Comparison of ENCODE assay signal across 1 cellular context in the genomic region with DNA sequence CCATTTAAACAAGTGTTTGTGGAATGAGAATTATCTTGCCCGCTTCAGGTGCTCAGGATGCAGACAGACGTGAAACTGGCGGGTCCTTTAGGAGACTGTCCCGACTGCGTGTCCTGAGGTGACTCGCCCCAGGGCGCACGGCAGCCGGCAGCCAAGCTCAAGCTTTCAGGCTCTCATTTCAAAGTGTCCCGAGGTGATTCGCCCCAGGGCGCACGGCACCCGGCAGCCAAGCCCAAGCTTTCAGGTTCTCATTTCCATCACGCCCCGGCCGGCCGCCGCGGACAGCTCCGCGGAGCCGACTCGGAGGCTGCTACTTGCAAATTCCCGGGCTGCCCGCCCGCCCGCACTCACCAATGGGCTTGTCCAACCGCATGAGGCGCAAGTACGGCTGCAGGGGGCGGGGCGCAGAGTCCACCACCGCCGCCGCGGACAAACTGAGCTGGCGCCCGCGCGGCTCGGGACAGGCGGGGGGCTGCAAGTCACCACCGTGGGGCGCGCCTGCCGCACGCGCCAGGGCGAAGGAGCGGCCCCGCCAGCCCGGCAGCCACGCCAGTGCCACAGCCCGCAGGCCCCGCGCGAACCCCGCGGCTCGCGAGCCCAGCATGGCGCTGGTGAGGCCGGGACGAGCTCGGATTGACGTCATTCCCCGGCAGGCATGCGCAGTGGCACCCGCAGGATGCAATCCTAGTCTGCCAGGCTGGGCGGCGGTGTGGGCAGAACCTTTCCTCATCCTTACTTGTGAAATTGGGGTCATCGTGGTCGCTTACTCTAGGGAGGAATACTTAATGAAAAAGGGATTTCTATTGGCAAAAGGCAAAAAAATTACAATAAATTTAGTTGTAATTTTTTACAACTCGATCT.
TF ChIP-seq lines count a peak whose summit lies in the region.

A gene with protein sequence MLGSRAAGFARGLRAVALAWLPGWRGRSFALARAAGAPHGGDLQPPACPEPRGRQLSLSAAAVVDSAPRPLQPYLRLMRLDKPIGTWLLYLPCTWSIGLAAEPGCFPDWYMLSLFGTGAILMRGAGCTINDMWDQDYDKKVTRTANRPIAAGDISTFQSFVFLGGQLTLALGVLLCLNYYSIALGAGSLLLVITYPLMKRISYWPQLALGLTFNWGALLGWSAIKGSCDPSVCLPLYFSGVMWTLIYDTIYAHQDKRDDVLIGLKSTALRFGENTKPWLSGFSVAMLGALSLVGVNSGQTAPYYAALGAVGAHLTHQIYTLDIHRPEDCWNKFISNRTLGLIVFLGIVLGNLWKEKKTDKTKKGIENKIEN (minus strand): TSS at position 638 of the 861 bp plus-strand sequence. CDS start 34 bp downstream, at position 604.

TF ChIP-seq in HepG2, 621 proteins besides CTCF, POLR2A, EP300 and RAD21 (continued from another document and continues in another):
- TF ChIP-seq, protein P1, sequence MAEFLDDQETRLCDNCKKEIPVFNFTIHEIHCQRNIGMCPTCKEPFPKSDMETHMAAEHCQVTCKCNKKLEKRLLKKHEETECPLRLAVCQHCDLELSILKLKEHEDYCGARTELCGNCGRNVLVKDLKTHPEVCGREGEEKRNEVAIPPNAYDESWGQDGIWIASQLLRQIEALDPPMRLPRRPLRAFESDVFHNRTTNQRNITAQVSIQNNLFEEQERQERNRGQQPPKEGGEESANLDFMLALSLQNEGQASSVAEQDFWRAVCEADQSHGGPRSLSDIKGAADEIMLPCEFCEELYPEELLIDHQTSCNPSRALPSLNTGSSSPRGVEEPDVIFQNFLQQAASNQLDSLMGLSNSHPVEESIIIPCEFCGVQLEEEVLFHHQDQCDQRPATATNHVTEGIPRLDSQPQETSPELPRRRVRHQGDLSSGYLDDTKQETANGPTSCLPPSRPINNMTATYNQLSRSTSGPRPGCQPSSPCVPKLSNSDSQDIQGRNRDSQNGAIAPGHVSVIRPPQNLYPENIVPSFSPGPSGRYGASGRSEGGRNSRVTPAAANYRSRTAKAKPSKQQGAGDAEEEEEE (CRISPR knock-in tag; IDR thresholded peaks at IDR 0.05; ENCODE audit: borderline replicate concordance), result no peak
- TF ChIP-seq SNAPC2 (CRISPR knock-in tag; IDR thresholded peaks at IDR 0.05) (no peak), ZNF776 (CRISPR knock-in tag; IDR thresholded peaks at IDR 0.05) (peak; percentile 98; the same call in 1 of the 2 replicates), HMGA1 (CRISPR knock-in tag; conservative IDR thresholded peaks at IDR 0.05) (no peak), ZFP82 (CRISPR knock-in tag; IDR thresholded peaks at IDR 0.05; ENCODE audit: borderline replicate concordance) (no peak), SUZ12 (IDR thresholded peaks at IDR 0.05; ENCODE audit: low read depth, low read length) (no peak), MED1 (CRISPR knock-in tag; IDR thresholded peaks at IDR 0.05) (peak; percentile 45; the same call in 1 of the 2 replicates), NCOA5 (CRISPR knock-in tag; IDR thresholded peaks at IDR 0.05) (no peak), HOXD1 (CRISPR knock-in tag; IDR thresholded peaks at IDR 0.05) (no peak), BCL6 (CRISPR knock-in tag; IDR thresholded peaks at IDR 0.05) (0 out of 2 replicates have a peak, but pooled peaks have one; percentile 22), ZSCAN9 (CRISPR knock-in tag; IDR thresholded peaks at IDR 0.05; ENCODE audit: borderline replicate concordance) (no peak), PPARG (CRISPR knock-in tag; conservative IDR thresholded peaks at IDR 0.05) (no peak), ZNF746 (CRISPR knock-in tag; IDR thresholded peaks at IDR 0.05) (no peak), ZNF205 (CRISPR knock-in tag; IDR thresholded peaks at IDR 0.05) (no peak), ZNF274 (CRISPR knock-in tag; IDR thresholded peaks at IDR 0.05) (no peak; the same call in 1 of the 2 replicates), HOXA3 (CRISPR knock-in tag; IDR thresholded peaks at IDR 0.05) (peak; percentile 96), FOXK1 (CRISPR knock-in tag; IDR thresholded peaks at IDR 0.05; ENCODE audit: borderline replicate concordance, low read depth) (no peak), SRF (IDR thresholded peaks at IDR 0.05; ENCODE audit: low read depth, low read length) (no peak), SALL2 (CRISPR knock-in tag; IDR thresholded peaks at IDR 0.05) (no peak; the same call in none of the 2 replicates), SPEN (CRISPR knock-in tag; IDR thresholded peaks at IDR 0.05; ENCODE audit: low read depth) (peak; percentile 58; the same call in 1 of the 2 replicates), SRSF9 (IDR thresholded peaks at IDR 0.05; ENCODE audit: borderline replicate concordance, insufficient read depth, low read depth, low read length, poor library complexity, severe bottlenecking) (no peak), ATF1 (CRISPR knock-in tag; IDR thresholded peaks at IDR 0.05) (peak; percentile 59), ZNF572 (CRISPR knock-in tag; IDR thresholded peaks at IDR 0.05) (no peak), ZSCAN31 (CRISPR knock-in tag; IDR thresholded peaks at IDR 0.05; ENCODE audit: low read depth) (0 out of 2 replicates have a peak, but pooled peaks have one; percentile 62), HDAC2 (CRISPR knock-in tag; IDR thresholded peaks at IDR 0.05) (no peak), MYC (CRISPR knock-in tag; IDR thresholded peaks at IDR 0.05; ENCODE audit: borderline replicate concordance) (peak; percentile 81), RORA (CRISPR knock-in tag; IDR thresholded peaks at IDR 0.05) (no peak), ZFP41 (CRISPR knock-in tag; IDR thresholded peaks at IDR 0.05; ENCODE audit: borderline replicate concordance) (no peak; the same call in 1 of the 2 replicates), ZNF256 (CRISPR knock-in tag; conservative IDR thresholded peaks at IDR 0.05) (no peak), ZNF501 (CRISPR knock-in tag; IDR thresholded peaks at IDR 0.05) (peak; percentile 86), GTF2F1 (IDR thresholded peaks at IDR 0.05; ENCODE audit: low read length) (no peak), TBX3 (IDR thresholded peaks at IDR 0.05; ENCODE audit: borderline replicate concordance) (no peak), ZMAT3 (CRISPR knock-in tag; conservative IDR thresholded peaks at IDR 0.05) (peak; percentile 71; the same call in 1 of the 2 replicates), ZNF792 (CRISPR knock-in tag; IDR thresholded peaks at IDR 0.05) (no peak), GATA4 (IDR thresholded peaks at IDR 0.05; ENCODE audit: borderline replicate concordance, low read depth) (0 out of 2 replicates have a peak, but pooled peaks have one; percentile 32)
- TF ChIP-seq, protein P2, sequence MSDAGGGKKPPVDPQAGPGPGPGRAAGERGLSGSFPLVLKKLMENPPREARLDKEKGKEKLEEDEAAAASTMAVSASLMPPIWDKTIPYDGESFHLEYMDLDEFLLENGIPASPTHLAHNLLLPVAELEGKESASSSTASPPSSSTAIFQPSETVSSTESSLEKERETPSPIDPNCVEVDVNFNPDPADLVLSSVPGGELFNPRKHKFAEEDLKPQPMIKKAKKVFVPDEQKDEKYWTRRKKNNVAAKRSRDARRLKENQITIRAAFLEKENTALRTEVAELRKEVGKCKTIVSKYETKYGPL (CRISPR knock-in tag; IDR thresholded peaks at IDR 0.05), result peak; percentile 58; the same call in 1 of the 2 replicates
- TF ChIP-seq, protein P3, sequence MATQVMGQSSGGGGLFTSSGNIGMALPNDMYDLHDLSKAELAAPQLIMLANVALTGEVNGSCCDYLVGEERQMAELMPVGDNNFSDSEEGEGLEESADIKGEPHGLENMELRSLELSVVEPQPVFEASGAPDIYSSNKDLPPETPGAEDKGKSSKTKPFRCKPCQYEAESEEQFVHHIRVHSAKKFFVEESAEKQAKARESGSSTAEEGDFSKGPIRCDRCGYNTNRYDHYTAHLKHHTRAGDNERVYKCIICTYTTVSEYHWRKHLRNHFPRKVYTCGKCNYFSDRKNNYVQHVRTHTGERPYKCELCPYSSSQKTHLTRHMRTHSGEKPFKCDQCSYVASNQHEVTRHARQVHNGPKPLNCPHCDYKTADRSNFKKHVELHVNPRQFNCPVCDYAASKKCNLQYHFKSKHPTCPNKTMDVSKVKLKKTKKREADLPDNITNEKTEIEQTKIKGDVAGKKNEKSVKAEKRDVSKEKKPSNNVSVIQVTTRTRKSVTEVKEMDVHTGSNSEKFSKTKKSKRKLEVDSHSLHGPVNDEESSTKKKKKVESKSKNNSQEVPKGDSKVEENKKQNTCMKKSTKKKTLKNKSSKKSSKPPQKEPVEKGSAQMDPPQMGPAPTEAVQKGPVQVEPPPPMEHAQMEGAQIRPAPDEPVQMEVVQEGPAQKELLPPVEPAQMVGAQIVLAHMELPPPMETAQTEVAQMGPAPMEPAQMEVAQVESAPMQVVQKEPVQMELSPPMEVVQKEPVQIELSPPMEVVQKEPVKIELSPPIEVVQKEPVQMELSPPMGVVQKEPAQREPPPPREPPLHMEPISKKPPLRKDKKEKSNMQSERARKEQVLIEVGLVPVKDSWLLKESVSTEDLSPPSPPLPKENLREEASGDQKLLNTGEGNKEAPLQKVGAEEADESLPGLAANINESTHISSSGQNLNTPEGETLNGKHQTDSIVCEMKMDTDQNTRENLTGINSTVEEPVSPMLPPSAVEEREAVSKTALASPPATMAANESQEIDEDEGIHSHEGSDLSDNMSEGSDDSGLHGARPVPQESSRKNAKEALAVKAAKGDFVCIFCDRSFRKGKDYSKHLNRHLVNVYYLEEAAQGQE (IDR thresholded peaks at IDR 0.05; ENCODE audit: borderline replicate concordance in 1 of 2, low read depth in 1 of 2, low read length in 2 of 2), result peak in 1 of 2 experiments; percentile 82; a peak in 2 of 4 replicates
- TF ChIP-seq, protein P4, sequence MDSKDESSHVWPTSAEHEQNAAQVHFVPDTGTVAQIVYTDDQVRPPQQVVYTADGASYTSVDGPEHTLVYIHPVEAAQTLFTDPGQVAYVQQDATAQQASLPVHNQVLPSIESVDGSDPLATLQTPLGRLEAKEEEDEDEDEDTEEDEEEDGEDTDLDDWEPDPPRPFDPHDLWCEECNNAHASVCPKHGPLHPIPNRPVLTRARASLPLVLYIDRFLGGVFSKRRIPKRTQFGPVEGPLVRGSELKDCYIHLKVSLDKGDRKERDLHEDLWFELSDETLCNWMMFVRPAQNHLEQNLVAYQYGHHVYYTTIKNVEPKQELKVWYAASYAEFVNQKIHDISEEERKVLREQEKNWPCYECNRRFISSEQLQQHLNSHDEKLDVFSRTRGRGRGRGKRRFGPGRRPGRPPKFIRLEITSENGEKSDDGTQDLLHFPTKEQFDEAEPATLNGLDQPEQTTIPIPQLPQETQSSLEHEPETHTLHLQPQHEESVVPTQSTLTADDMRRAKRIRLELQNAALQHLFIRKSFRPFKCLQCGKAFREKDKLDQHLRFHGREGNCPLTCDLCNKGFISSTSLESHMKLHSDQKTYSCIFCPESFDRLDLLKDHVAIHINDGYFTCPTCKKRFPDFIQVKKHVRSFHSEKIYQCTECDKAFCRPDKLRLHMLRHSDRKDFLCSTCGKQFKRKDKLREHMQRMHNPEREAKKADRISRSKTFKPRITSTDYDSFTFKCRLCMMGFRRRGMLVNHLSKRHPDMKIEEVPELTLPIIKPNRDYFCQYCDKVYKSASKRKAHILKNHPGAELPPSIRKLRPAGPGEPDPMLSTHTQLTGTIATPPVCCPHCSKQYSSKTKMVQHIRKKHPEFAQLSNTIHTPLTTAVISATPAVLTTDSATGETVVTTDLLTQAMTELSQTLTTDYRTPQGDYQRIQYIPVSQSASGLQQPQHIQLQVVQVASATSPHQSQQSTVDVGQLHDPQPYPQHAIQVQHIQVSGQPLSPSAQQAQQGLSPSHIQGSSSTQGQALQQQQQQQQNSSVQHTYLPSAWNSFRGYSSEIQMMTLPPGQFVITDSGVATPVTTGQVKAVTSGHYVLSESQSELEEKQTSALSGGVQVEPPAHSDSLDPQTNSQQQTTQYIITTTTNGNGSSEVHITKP (CRISPR knock-in tag; IDR thresholded peaks at IDR 0.05; ENCODE audit: low read depth), result peak; percentile 68
- TF ChIP-seq, protein P5, sequence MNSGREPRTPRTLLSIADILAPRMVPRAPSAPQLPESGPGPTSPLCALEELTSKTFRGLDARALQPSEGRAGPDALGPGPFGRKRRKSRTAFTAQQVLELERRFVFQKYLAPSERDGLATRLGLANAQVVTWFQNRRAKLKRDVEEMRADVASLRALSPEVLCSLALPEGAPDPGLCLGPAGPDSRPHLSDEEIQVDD (CRISPR knock-in tag; IDR thresholded peaks at IDR 0.05; ENCODE audit: borderline replicate concordance), result peak; percentile 60; the same call in 1 of the 2 replicates
- TF ChIP-seq, protein P6, sequence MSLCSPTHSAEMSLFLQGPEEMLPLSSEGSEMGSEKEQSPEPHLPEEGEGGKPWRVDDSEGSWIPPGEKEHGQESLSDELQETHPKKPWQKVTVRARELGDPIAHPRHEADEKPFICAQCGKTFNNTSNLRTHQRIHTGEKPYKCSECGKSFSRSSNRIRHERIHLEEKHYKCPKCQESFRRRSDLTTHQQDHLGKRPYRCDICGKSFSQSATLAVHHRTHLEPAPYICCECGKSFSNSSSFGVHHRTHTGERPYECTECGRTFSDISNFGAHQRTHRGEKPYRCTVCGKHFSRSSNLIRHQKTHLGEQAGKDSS (CRISPR knock-in tag; IDR thresholded peaks at IDR 0.05; ENCODE audit: borderline replicate concordance, low read depth), result 0 out of 2 replicates have a peak, but pooled peaks have one; percentile 66
- TF ChIP-seq, protein P7, sequence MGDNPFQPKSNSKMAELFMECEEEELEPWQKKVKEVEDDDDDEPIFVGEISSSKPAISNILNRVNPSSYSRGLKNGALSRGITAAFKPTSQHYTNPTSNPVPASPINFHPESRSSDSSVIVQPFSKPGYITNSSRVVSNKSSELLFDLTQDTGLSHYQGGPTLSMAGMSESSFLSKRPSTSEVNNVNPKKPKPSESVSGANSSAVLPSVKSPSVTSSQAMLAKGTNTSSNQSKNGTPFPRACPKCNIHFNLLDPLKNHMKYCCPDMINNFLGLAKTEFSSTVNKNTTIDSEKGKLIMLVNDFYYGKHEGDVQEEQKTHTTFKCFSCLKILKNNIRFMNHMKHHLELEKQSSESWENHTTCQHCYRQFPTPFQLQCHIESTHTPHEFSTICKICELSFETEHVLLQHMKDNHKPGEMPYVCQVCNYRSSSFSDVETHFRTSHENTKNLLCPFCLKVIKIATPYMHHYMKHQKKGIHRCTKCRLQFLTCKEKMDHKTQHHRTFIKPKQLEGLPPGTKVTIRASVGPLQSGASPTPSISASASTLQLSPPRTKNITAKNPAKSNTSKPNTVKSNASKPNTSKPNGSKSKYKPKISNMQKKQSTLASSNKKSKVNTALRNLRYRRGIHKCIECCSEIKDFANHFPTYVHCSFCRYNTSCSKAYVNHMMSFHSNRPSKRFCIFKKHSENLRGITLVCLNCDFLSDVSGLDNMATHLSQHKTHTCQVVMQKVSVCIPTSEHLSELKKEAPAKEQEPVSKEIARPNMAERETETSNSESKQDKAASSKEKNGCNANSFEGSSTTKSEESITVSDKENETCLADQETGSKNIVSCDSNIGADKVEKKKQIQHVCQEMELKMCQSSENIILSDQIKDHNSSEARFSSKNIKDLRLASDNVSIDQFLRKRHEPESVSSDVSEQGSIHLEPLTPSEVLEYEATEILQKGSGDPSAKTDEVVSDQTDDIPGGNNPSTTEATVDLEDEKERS (CRISPR knock-in tag; IDR thresholded peaks at IDR 0.05), result no peak
- TF ChIP-seq, protein P8, sequence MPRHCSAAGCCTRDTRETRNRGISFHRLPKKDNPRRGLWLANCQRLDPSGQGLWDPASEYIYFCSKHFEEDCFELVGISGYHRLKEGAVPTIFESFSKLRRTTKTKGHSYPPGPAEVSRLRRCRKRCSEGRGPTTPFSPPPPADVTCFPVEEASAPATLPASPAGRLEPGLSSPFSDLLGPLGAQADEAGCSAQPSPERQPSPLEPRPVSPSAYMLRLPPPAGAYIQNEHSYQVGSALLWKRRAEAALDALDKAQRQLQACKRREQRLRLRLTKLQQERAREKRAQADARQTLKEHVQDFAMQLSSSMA (CRISPR knock-in tag; IDR thresholded peaks at IDR 0.05), result peak; percentile 34; the same call in 1 of the 2 replicates
- TF ChIP-seq, protein P9, sequence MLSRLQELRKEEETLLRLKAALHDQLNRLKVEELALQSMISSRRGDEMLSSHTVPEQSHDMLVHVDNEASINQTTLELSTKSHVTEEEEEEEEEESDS (CRISPR knock-in tag; IDR thresholded peaks at IDR 0.05; ENCODE audit: borderline replicate concordance), result no peak
